ENCODE assay signal across 27 cellular contexts in the genomic region with DNA sequence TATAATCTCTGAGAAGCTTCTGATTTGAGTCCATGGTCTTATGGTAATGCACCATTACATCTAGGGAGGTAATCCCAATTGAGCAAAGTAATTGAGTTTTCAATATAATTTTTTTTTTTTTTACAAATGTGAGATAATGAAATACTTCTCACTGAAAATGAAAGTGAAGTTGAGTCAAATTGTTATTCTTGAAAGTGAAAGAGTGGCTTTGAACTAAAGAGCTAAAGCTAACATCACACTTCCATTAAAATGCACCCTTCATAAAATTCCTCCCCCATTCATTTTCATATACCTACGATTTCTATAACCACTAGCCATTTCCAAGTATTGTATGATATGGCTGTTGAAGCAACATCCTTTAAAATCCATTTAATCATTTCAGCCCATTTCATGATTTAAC.
"Had no signal": no experiment of that assay in that cellular context is flagged by ENCODE, and none has a peak within 500 bp of the region (broad histone marks: within the 10 kb centered on the region; RNA-seq: fewer than 3 reads in every experiment).

No MANE protein-coding gene starts in this region.

- FAIRE-seq: frontal cortex, TTC549 had no signal

- H3K27ac ChIP-seq: adrenal gland, cardiac muscle cell, colonic mucosa, ovary, right lobe of liver, tibial nerve, WERI-Rb-1 had no signal

- H3K27me3 ChIP-seq: adrenal gland, cardiac muscle cell, colonic mucosa, ovary, right lobe of liver, tibial nerve had no signal

- H3K36me3 ChIP-seq: adrenal gland, cardiac muscle cell, colonic mucosa, ovary, right lobe of liver, tibial nerve, WERI-Rb-1 had no signal

- DNase-seq: activated CD4-positive, alpha-beta T cell treated with anti-CD3 and anti-CD28 coated beads for 48 hours; activated CD4-positive, alpha-beta T cell treated with anti-CD3 and anti-CD28 coated beads, Interleukin-2, amount 50 U/mL, for 48 hours; activated CD8-positive, alpha-beta memory T cell treated with anti-CD3 and anti-CD28 coated beads for 24 hours; activated effector memory CD4-positive, alpha-beta T cell treated with anti-CD3 and anti-CD28 coated beads, Interleukin-2, amount 50 U/mL, for 16 hours; activated naive CD4-positive, alpha-beta T cell treated with anti-CD3 and anti-CD28 coated beads for 36 hours; activated naive CD8-positive, alpha-beta T cell treated with anti-CD3 and anti-CD28 coated beads for 36 hours; adrenal gland; aorta; cerebellar nuclear complex; colonic mucosa; effector CD8-positive, alpha-beta T cell; left ventricle myocardium superior; nephron progenitor cell; ovary; right lobe of liver; stimulated activated CD4-positive, alpha-beta T cell treated with anti-CD3 and anti-CD28 coated beads, Interleukin-2, amount 100 ng/mL, for 48 hours; stimulated activated naive CD4-positive, alpha-beta T cell treated with Interleukin-2 at 50 U/mL for 16 hours; T-helper 9 cell; WERI-Rb-1 had no signal

- H3K4me3 ChIP-seq: adrenal gland, cardiac muscle cell, colonic mucosa, ovary, right lobe of liver, tibial nerve had no signal

- H3K27ac Mint-ChIP-seq: activated naive CD4-positive, alpha-beta T cell treated with anti-CD3 and anti-CD28 coated beads for 36 hours; activated naive CD8-positive, alpha-beta T cell treated with anti-CD3 and anti-CD28 coated beads for 36 hours; activated T-helper 1 cell treated with anti-CD3 and anti-CD28 coated beads, Interleukin-12 subunit alpha, Interleukin-12 subunit beta, Interleukin-2, Interleukin-4 antibody, amounts not matched to agents 30 ng/mL and 10 ng/mL and 1 ng/mL, durations not matched to agents 14 hours and 24 hours and 36 hours; nephron progenitor cell; progenitor cell of endocrine pancreas had no signal

- H3K4me3 Mint-ChIP-seq: activated naive CD4-positive, alpha-beta T cell treated with anti-CD3 and anti-CD28 coated beads for 36 hours; activated naive CD8-positive, alpha-beta T cell treated with anti-CD3 and anti-CD28 coated beads for 36 hours; activated T-helper 1 cell treated with anti-CD3 and anti-CD28 coated beads, Interleukin-12 subunit alpha, Interleukin-12 subunit beta, Interleukin-2, Interleukin-4 antibody, amounts not matched to agents 30 ng/mL and 10 ng/mL and 1 ng/mL, durations not matched to agents 14 hours and 24 hours and 36 hours; nephron progenitor cell had no signal

- H3K27me3 Mint-ChIP-seq: activated naive CD8-positive, alpha-beta T cell treated with anti-CD3 and anti-CD28 coated beads for 36 hours; brain; progenitor cell of endocrine pancreas had no signal

- H3K4me1 ChIP-seq: adrenal gland, colonic mucosa, right lobe of liver, tibial nerve had no signal

- H3K36me3 Mint-ChIP-seq: activated naive CD8-positive, alpha-beta T cell treated with anti-CD3 and anti-CD28 coated beads for 36 hours; brain had no signal

- H3K9me3 ChIP-seq: adrenal gland, colonic mucosa, ovary, right lobe of liver, tibial nerve had no signal

- ATAC-seq: activated CD4-positive, CD25-positive, alpha-beta regulatory T cell treated with anti-CD3 and anti-CD28 coated beads, Interleukin-2, amount 50 U/mL, for 24 hours; left ventricle myocardium superior; right lobe of liver had no signal

- H3K9me3 Mint-ChIP-seq: activated T-helper 1 cell treated with anti-CD3 and anti-CD28 coated beads, Interleukin-12 subunit alpha, Interleukin-12 subunit beta, Interleukin-2, Interleukin-4 antibody, amounts not matched to agents 30 ng/mL and 10 ng/mL and 1 ng/mL, durations not matched to agents 14 hours and 24 hours and 36 hours; brain; nephron progenitor cell had no signal
